Comparison of ENCODE assay signal across 10 cellular contexts in genomic region chr12:2291182-2291832, GRCh38.
DNase-seq lines count a peak whose midpoint lies in the region; ATAC-seq, FAIRE-seq and TF ChIP-seq lines count a peak whose summit lies in the region.
"Had no signal": no experiment of that assay in that cellular context is flagged by ENCODE, and none has a peak within 500 bp of the region (broad histone marks: within the 10 kb centered on the region; RNA-seq: fewer than 3 reads in every experiment).

No MANE protein-coding gene starts in this region.

- TF ChIP-seq CTCF in AG10803 (conservative IDR thresholded peaks at IDR 0.05; ENCODE audit: low read length) (peak; percentile 60), GM10266 (IDR thresholded peaks at IDR 0.05; ENCODE audit: control insufficient read depth, insufficient read depth, low read depth, missing control alignments) (peak; percentile 69), keratinocyte (optimal IDR thresholded peaks at IDR 0.05 in 1 of 3, IDR thresholded peaks at IDR 0.05 in 1 of 3, conservative IDR thresholded peaks at IDR 0.05 in 1 of 3; ENCODE audit: extremely low read depth in 1 of 3, insufficient read depth in 2 of 3, low read length in 3 of 3) (peak; percentile 68 to 77 (median 70))

- H3K36me3 ChIP-seq in keratinocyte (ENCODE audit: control insufficient read depth in 2 of 2, extremely low read depth in 1 of 2, insufficient read depth in 2 of 2, low read length in 2 of 2) = no peaks in the 10 kb centered on the region
- H3K36me3 ChIP-seq in stomach smooth muscle (ENCODE audit: control insufficient read depth in 2 of 2, insufficient read depth in 2 of 2, low read length in 2 of 2) = no peaks in the 10 kb centered on the region

- H3K4me3 ChIP-seq in AG10803 (ENCODE audit: low read length) = no peak overlapping the region
- no peak overlapping the region for H3K4me3 ChIP-seq in keratinocyte (ENCODE audit: control insufficient read depth in 2 of 3, extremely low read depth in 1 of 3, insufficient read depth in 2 of 3, low read depth in 1 of 3, low read length in 3 of 3)
- no peak overlapping the region for H3K4me3 ChIP-seq in stomach smooth muscle (ENCODE audit: low read length in 2 of 2)

- peak; percentile 55 to 58 for ATAC-seq in activated naive CD4-positive, alpha-beta T cell treated with anti-CD3 and anti-CD28 coated beads, Interleukin-2, amount 50 U/mL, for 72 hours
- ATAC-seq in HG03342 (IDR thresholded peaks at IDR 0.05; ENCODE audit: unreplicated experiment) = no peak

- H3K9ac ChIP-seq in keratinocyte (ENCODE audit: control insufficient read depth, extremely low read depth, insufficient read depth, low read length) (no peak overlapping the region), stomach smooth muscle (ENCODE audit: low read length in 2 of 2) (no peak overlapping the region)

- H3K27ac Mint-ChIP-seq in activated naive CD4-positive, alpha-beta T cell treated with anti-CD3 and anti-CD28 coated beads, Interleukin-2, amount 50 U/mL, for 72 hours = no peak overlapping the region
- H3K27ac Mint-ChIP-seq: IgD-negative memory B cell had no signal

- no peaks in the 10 kb centered on the region for H3K36me3 Mint-ChIP-seq in activated naive CD4-positive, alpha-beta T cell treated with anti-CD3 and anti-CD28 coated beads, Interleukin-2, amount 50 U/mL, for 72 hours
- H3K36me3 Mint-ChIP-seq: IgD-negative memory B cell had no signal

- no peaks in the 10 kb centered on the region for H3K79me2 ChIP-seq in keratinocyte (ENCODE audit: control insufficient read depth, insufficient read depth, low read length)

- H3K27me3 ChIP-seq in keratinocyte (ENCODE audit: control insufficient read depth, extremely low read depth, insufficient read depth, low read length) (peaks cover 20% of the 10 kb centered on the region), stomach smooth muscle (ENCODE audit: control insufficient read depth in 1 of 2, insufficient read depth in 2 of 2, low read length in 2 of 2) (no peaks in the 10 kb centered on the region)

- no peak overlapping the region for H3K4me2 ChIP-seq in keratinocyte (ENCODE audit: control insufficient read depth, extremely low read depth, insufficient read depth, low read depth, low read length)

- H3K4me1 ChIP-seq in keratinocyte (ENCODE audit: control insufficient read depth, extremely low read depth, insufficient read depth, low read length) (no peaks in the 10 kb centered on the region), stomach smooth muscle (ENCODE audit: control insufficient read depth, insufficient read depth, low read length) (peaks cover 64% of the 10 kb centered on the region)

- peak; percentile 83 for FAIRE-seq in keratinocyte (lab: Jason Lieb, UNC)
- FAIRE-seq: islet of Langerhans had no signal

- no peaks in the 10 kb centered on the region for H3K9me3 Mint-ChIP-seq in activated naive CD4-positive, alpha-beta T cell treated with anti-CD3 and anti-CD28 coated beads, Interleukin-2, amount 50 U/mL, for 72 hours
- H3K9me3 Mint-ChIP-seq: IgD-negative memory B cell had no signal

- no peaks in the 10 kb centered on the region for H3K9me3 ChIP-seq in keratinocyte (ENCODE audit: control insufficient read depth, low read depth, low read length)
- no peaks in the 10 kb centered on the region for H3K9me3 ChIP-seq in stomach smooth muscle (ENCODE audit: control insufficient read depth in 2 of 2, low read length in 2 of 2)

- H2AFZ ChIP-seq in keratinocyte (ENCODE audit: control insufficient read depth, low read length) = no peak overlapping the region

- no peaks in the 10 kb centered on the region for H4K20me1 ChIP-seq in keratinocyte (ENCODE audit: control insufficient read depth, extremely low read depth, insufficient read depth, low read length)

- dilution Hi-C loops in keratinocyte (cut with MboI; ENCODE audit: extremely low pct_ligation_motif_present, low sequenced_read_pairs) = loop anchor here (25.0 kb wide), 1 partner anchor 254 kb away; no protein-coding TSS in a partner anchor

- H3K9me1 ChIP-seq in keratinocyte (ENCODE audit: control insufficient read depth, extremely low read depth, insufficient read depth, low read length) = no peaks in the 10 kb centered on the region

- DNase-seq in AG10803 (ENCODE audit: low read depth) (no peak), GM10266 (ENCODE audit: extremely low spot score) (peak; percentile 76), NCI-H2171 treated with DMSO at 0.1 percent for 48 hours (lab: John Stamatoyannopoulos, UW) (peak; percentile 60), keratinocyte (ENCODE audit: low read depth, low spot score) (no peak), SHP77 (lab: John Stamatoyannopoulos, UW) (no peak)
- DNase-seq in activated naive CD4-positive, alpha-beta T cell treated with anti-CD3 and anti-CD28 coated beads, Interleukin-2, amount 50 U/mL, for 72 hours (ENCODE audit: low spot score in 2 of 2) = peak in 1 of 2 donors; percentile 56

- H3K27ac ChIP-seq in keratinocyte (ENCODE audit: control insufficient read depth, insufficient read depth, low read length) (no peak overlapping the region), stomach smooth muscle (ENCODE audit: low read length) (peak overlapping the region; percentile 7)

Comparison
In these comparisons a context has a peak if more than half of its experiments do, and no peak if none do; other contexts are left out.
1. DNase-seq: peak in GM10266 (single experiment) and NCI-H2171 treated with DMSO at 0.1 percent for 48 hours (single experiment); none in AG10803 (single experiment), keratinocyte (single experiment) and SHP77 (0 of 2).
2. Peak in every context shown above with its lines, with median percentiles within 50 percentile points of each other: CTCF ChIP-seq.